In the genomic region with DNA sequence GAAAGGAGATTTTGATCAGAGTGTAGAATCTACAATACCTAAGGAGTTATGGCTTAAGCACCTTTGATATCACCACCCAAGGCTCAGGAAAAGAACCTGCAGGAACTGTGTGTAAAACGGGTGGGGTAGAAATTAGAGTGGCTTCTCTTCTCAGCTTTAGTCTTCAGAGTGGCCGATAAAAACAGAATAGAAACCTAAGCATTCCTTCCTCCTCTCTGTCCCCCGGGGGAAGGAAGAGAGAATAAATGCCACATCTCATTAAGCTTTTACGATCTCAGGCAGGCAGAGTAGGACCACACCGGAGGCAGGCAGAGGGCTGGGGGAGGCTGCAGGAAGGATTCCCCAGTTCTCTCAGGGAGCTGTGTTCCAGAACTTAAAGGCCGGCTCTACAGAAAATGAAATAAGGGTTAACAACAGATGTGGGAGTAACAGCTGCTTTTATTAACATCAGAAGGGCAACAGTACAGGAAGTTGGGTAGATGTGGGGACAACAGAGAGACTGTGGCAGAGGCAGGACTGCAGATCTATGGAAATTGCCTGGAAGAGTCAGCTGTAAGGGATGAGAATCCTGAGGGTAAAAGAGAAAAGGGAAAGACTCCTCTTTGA, we compare ENCODE assay signal across 12 cellular contexts.
A peak's percentile ranks its signal among the peaks of the same experiment; 100 is the strongest.
DNase-seq lines count a peak whose midpoint lies in the region; ATAC-seq and TF ChIP-seq lines count a peak whose summit lies in the region.
"Had no signal": no experiment of that assay in that cellular context is flagged by ENCODE, and none has a peak within 500 bp of the region (broad histone marks: within the 10 kb centered on the region; RNA-seq: fewer than 3 reads in every experiment).

No MANE protein-coding gene starts in this region.

- H3K4me1 Mint-ChIP-seq in activated naive CD4-positive, alpha-beta T cell treated with anti-CD3 and anti-CD28 coated beads, Interleukin-2, amount 10 ng/mL, durations not matched to agents 7 days and 5 days: peaks cover 47% of the 10 kb centered on the region
- H3K4me1 Mint-ChIP-seq in dendritic cell treated with granulocyte-macrophage colony-stimulating factor and Interleukin-4, amounts not matched to agents 40 ng/mL and 50 ng/mL, for 4 days (ENCODE audit: low read depth): peaks cover 45% of the 10 kb centered on the region
- peaks cover 48% of the 10 kb centered on the region for H3K4me1 Mint-ChIP-seq in stimulated activated naive CD8-positive, alpha-beta T cell treated with anti-CD3 and anti-CD28 coated beads, Interleukin-15, amount 100 ng/mL, for 72 hours

- H3K9me3 Mint-ChIP-seq in activated naive CD4-positive, alpha-beta T cell treated with anti-CD3 and anti-CD28 coated beads, Interleukin-2, amount 10 ng/mL, durations not matched to agents 7 days and 5 days: no peaks in the 10 kb centered on the region
- no peaks in the 10 kb centered on the region for H3K9me3 Mint-ChIP-seq in dendritic cell treated with granulocyte-macrophage colony-stimulating factor and Interleukin-4, amounts not matched to agents 40 ng/mL and 50 ng/mL, for 4 days
- H3K9me3 Mint-ChIP-seq in stimulated activated naive CD8-positive, alpha-beta T cell treated with anti-CD3 and anti-CD28 coated beads, Interleukin-15, amount 100 ng/mL, for 72 hours: no peaks in the 10 kb centered on the region

- H3K36me3 Mint-ChIP-seq in activated naive CD4-positive, alpha-beta T cell treated with anti-CD3 and anti-CD28 coated beads, Interleukin-2, amount 10 ng/mL, durations not matched to agents 7 days and 5 days: peaks cover 34% of the 10 kb centered on the region
- H3K36me3 Mint-ChIP-seq in dendritic cell treated with granulocyte-macrophage colony-stimulating factor and Interleukin-4, amounts not matched to agents 40 ng/mL and 50 ng/mL, for 4 days (ENCODE audit: low read depth): no peaks in the 10 kb centered on the region

- no peak for TF ChIP-seq POLR2A in NB4 (IDR thresholded peaks at IDR 0.05; ENCODE audit: extremely low read depth, insufficient read length)

- peak; percentile 10 for ATAC-seq in stimulated activated naive CD8-positive, alpha-beta T cell treated with anti-CD3 and anti-CD28 coated beads, Interleukin-15, amount 100 ng/mL, for 72 hours
- ATAC-seq in GM18502 (IDR thresholded peaks at IDR 0.05; ENCODE audit: poor library complexity, unreplicated experiment): no peak

- H3K27ac Mint-ChIP-seq in activated naive CD4-positive, alpha-beta T cell treated with anti-CD3 and anti-CD28 coated beads, Interleukin-2, amount 10 ng/mL, durations not matched to agents 7 days and 5 days: peak overlapping the region; percentile 56
- peak overlapping the region; percentile 79 for H3K27ac Mint-ChIP-seq in dendritic cell treated with granulocyte-macrophage colony-stimulating factor and Interleukin-4, amounts not matched to agents 40 ng/mL and 50 ng/mL, for 4 days
- H3K27ac Mint-ChIP-seq in stimulated activated naive CD8-positive, alpha-beta T cell treated with anti-CD3 and anti-CD28 coated beads, Interleukin-15, amount 100 ng/mL, for 72 hours: peak overlapping the region; percentile 90 to 95

- intact Hi-C loops in dendritic cell treated with granulocyte-macrophage colony-stimulating factor and Interleukin-4, amounts not matched to agents 40 ng/mL and 50 ng/mL, for 4 days (cut with micrococcal nuclease): no loop called here

- CTCF ChIA-PET in activated naive CD4-positive, alpha-beta T cell treated with anti-CD3 and anti-CD28 coated beads, Interleukin-2, amount 10 ng/mL, durations not matched to agents 7 days and 5 days (lab: Charles Lee): interaction anchor here (0.8 to 3.1 kb wide), 10 partner anchors 8 to 79 kb away, joined by 3 to 21 read pairs (median 4); a partner anchor contains a TSS

- peak overlapping the region; percentile 13 for H3K4me3 ChIP-seq in NB4 (ENCODE audit: low read depth, low read length)
- H3K4me3 ChIP-seq: gastrocnemius medialis, HAP-1, stomach had no signal

- DNase-seq in activated naive CD4-positive, alpha-beta T cell treated with anti-CD3 and anti-CD28 coated beads, Interleukin-2, amount 10 ng/mL, durations not matched to agents 7 days and 5 days: no peak
- no peak for DNase-seq in activated naive CD4-positive, alpha-beta T cell (lab: John Stamatoyannopoulos, UW)
- DNase-seq in NB4 (ENCODE audit: low read depth) (peak; percentile 72), activated gamma-delta T cell (lab: John Stamatoyannopoulos, UW) (no peak), dedifferentiated amniotic fluid mesenchymal stem cell (ENCODE audit: extremely low spot score) (no peak)
- DNase-seq in stimulated activated naive CD8-positive, alpha-beta T cell treated with anti-CD3 and anti-CD28 coated beads, Interleukin-15, amount 100 ng/mL, for 72 hours: peak in 1 of 2 donors; percentile 11
- DNase-seq: NCI-H2081 treated with DMSO at 0.1 percent for 48 hours, stomach had no signal

- no peak overlapping the region for H3K4me3 Mint-ChIP-seq in activated naive CD4-positive, alpha-beta T cell treated with anti-CD3 and anti-CD28 coated beads, Interleukin-2, amount 10 ng/mL, durations not matched to agents 7 days and 5 days
- peak overlapping the region; percentile 44 for H3K4me3 Mint-ChIP-seq in dendritic cell treated with granulocyte-macrophage colony-stimulating factor and Interleukin-4, amounts not matched to agents 40 ng/mL and 50 ng/mL, for 4 days
- peak overlapping the region; percentile 74 to 86 for H3K4me3 Mint-ChIP-seq in stimulated activated naive CD8-positive, alpha-beta T cell treated with anti-CD3 and anti-CD28 coated beads, Interleukin-15, amount 100 ng/mL, for 72 hours

- TF ChIP-seq CTCF in NB4 (IDR thresholded peaks at IDR 0.05; ENCODE audit: low read depth, low read length): no peak

- H3K27me3 Mint-ChIP-seq in activated naive CD4-positive, alpha-beta T cell treated with anti-CD3 and anti-CD28 coated beads, Interleukin-2, amount 10 ng/mL, durations not matched to agents 7 days and 5 days: peaks cover 6% of the 10 kb centered on the region
- no peaks in the 10 kb centered on the region for H3K27me3 Mint-ChIP-seq in dendritic cell treated with granulocyte-macrophage colony-stimulating factor and Interleukin-4, amounts not matched to agents 40 ng/mL and 50 ng/mL, for 4 days
- no peaks in the 10 kb centered on the region for H3K27me3 Mint-ChIP-seq in stimulated activated naive CD8-positive, alpha-beta T cell treated with anti-CD3 and anti-CD28 coated beads, Interleukin-15, amount 100 ng/mL, for 72 hours
